8 cellular contexts compared by ENCODE assay signal in the genomic region with DNA sequence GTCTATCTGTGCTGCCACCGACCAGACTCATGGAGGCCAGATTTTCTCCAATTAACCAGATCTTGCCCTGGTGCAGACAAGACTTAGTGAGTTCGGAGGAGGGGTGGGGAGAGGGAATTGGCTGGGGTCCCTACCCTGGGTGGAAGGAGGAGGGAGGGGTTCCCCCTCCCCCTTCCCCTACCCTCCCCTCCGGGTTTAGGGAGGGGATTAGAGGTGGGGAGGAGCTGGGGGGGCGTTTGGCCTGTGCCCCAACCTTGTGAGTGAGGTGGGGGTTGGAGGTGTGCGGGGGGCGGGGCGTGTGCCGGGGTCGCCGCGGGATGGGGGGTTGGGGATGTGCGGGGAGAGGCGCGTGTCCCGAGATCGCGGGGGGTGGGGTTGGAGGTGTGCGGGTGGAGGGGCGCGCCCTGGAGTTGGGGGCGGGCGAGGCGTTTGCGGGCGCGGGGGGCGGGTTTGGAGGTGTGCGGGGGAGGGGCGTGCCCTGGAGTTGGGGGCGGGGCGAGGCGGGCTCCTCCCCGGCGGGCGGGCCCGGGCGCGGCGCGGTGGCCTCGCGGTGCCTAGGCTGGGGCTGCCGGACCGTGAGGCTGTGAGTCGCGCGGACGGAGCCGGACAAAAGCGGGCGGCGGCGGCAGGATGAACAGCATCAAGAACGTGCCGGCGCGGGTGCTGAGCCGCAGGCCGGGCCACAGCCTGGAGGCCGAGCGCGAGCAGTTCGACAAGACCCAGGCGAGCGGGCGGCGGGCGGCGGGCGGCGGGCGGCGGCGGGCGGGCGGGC. TPM values are rescaled to one million over a fixed set of nuclear protein-coding genes. Genes with fewer than 3 reads are reported as not detected.
DNase-seq lines count a peak whose midpoint lies in the region; ATAC-seq and TF ChIP-seq lines count a peak whose summit lies in the region.

A gene with protein sequence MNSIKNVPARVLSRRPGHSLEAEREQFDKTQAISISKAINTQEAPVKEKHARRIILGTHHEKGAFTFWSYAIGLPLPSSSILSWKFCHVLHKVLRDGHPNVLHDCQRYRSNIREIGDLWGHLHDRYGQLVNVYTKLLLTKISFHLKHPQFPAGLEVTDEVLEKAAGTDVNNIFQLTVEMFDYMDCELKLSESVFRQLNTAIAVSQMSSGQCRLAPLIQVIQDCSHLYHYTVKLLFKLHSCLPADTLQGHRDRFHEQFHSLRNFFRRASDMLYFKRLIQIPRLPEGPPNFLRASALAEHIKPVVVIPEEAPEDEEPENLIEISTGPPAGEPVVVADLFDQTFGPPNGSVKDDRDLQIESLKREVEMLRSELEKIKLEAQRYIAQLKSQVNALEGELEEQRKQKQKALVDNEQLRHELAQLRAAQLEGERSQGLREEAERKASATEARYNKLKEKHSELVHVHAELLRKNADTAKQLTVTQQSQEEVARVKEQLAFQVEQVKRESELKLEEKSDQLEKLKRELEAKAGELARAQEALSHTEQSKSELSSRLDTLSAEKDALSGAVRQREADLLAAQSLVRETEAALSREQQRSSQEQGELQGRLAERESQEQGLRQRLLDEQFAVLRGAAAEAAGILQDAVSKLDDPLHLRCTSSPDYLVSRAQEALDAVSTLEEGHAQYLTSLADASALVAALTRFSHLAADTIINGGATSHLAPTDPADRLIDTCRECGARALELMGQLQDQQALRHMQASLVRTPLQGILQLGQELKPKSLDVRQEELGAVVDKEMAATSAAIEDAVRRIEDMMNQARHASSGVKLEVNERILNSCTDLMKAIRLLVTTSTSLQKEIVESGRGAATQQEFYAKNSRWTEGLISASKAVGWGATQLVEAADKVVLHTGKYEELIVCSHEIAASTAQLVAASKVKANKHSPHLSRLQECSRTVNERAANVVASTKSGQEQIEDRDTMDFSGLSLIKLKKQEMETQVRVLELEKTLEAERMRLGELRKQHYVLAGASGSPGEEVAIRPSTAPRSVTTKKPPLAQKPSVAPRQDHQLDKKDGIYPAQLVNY (plus strand): TSS at position 537 of the 772 bp plus-strand sequence. CDS start 94 bp downstream, at position 631.

- H3K9ac ChIP-seq in ES-I3 (ENCODE audit: low read depth, low read length) = peak within 1 kb of the TSS; percentile 79; the same call in 1 of the 2 replicates

- peaks cover 9% of the 10 kb centered on the region for H3K4me1 ChIP-seq in ES-I3 (ENCODE audit: insufficient read depth, low read length)

- H3K36me3 ChIP-seq in ES-I3 (ENCODE audit: insufficient read depth, low read length) = no peaks in the 10 kb centered on the region

- ATAC-seq in HG03095 (IDR thresholded peaks at IDR 0.05; ENCODE audit: unreplicated experiment) = peak; percentile 37
- no peak for ATAC-seq in HG02885 (IDR thresholded peaks at IDR 0.05; ENCODE audit: poor library complexity, unreplicated experiment)

- no peak for TF ChIP-seq CTCF in WI38 (IDR thresholded peaks at IDR 0.05; ENCODE audit: low read depth, low read length)
- TF ChIP-seq CTCF in cardiac fibroblast (IDR thresholded peaks at IDR 0.05; ENCODE audit: low read depth, low read length) = no peak

- H3K4me3 ChIP-seq in WI38 (ENCODE audit: low read depth, low read length) (peak within 1 kb of the TSS; percentile 65), cardiac fibroblast (replicated peaks in 1 of 2; ENCODE audit: low read depth in 2 of 2, low read length in 2 of 2) (peak within 1 kb of the TSS; percentile 65 to 68)

- no peaks in the 10 kb centered on the region; the same call in 1 of the 2 replicates for H3K9me3 ChIP-seq in ES-I3 (ENCODE audit: control insufficient read depth, insufficient read depth, low read length)

- DNase-seq in cardiac fibroblast (ENCODE audit: low read depth in 2 of 2) = peak in 1 of 2 donors; percentile 15
- DNase-seq in stimulated activated CD4-positive, alpha-beta T cell treated with anti-CD3 and anti-CD28 coated beads, Interleukin-1b, Interleukin-23, amount 100 ng/mL, for 4 hours (ENCODE audit: low read depth in 2 of 2) = peak; percentile 59 to 69
- DNase-seq in SK-N-DZ (ENCODE audit: low spot score) = no peak

- no peaks in the 10 kb centered on the region for H3K27me3 ChIP-seq in layer of hippocampus (ENCODE audit: control insufficient read depth, insufficient read depth, low read length)

- H3K27ac ChIP-seq in layer of hippocampus (ENCODE audit: low read depth, low read length) = peak within 1 kb of the TSS; percentile 89

RNA-seq across cellular contexts. Expression of the gene that starts here (rescaled TPM):
- polyA plus RNA-seq in SK-N-DZ (2014; cell fraction: cytosol; rRNA removed) = 22.9 and 33.4 TPM in 2 replicates
- polyA plus RNA-seq in SK-N-DZ (2014; cell fraction: nucleus; rRNA removed) = 158 and 178 TPM in 2 replicates
